ENCODE assay signal across 35 cellular contexts in genomic region chr16:48354877-48355585, GRCh38. TPM values are rescaled to one million over a fixed set of nuclear protein-coding genes. Genes with fewer than 3 reads are reported as not detected.
DNase-seq lines count a peak whose midpoint lies in the region; ATAC-seq, FAIRE-seq and TF ChIP-seq lines count a peak whose summit lies in the region.
"Had no signal": no experiment of that assay in that cellular context is flagged by ENCODE, and none has a peak within 500 bp of the region (broad histone marks: within the 10 kb centered on the region; RNA-seq: fewer than 3 reads in every experiment).

No MANE protein-coding gene starts in this region.

- BruUV-seq in GM12878 (replicated peaks; lab: Mats Ljungman, UMichigan): TSS peak; percentile 34

- H3K36me3 Mint-ChIP-seq in CD4-positive, CD25-positive, alpha-beta regulatory T cell: peaks cover 10% of the 10 kb centered on the region
- peaks cover 6 to 47% (median 28%) of the 10 kb centered on the region in 3 experiments; a peak in 5 of 7 replicates for H3K36me3 Mint-ChIP-seq in H9 (ENCODE audit: insufficient read depth in 1 of 3, low read depth in 3 of 3)

- H3K23me2 ChIP-seq in H9 (ENCODE audit: insufficient read length, low read depth, low read length, poor library complexity, severe bottlenecking): no peaks in the 10 kb centered on the region

- H4K91ac ChIP-seq in H9 (ENCODE audit: insufficient read length, low read depth, low read length): no peak overlapping the region

- H3K27me3 Mint-ChIP-seq in CD4-positive, CD25-positive, alpha-beta regulatory T cell: no peaks in the 10 kb centered on the region
- no peaks in the 10 kb centered on the region for H3K27me3 Mint-ChIP-seq in H9 (ENCODE audit: low read depth)
- H3K27me3 Mint-ChIP-seq: activated CD4-positive, alpha-beta T cell treated with anti-CD3 and anti-CD28 coated beads for 36 hours; naive thymus-derived CD4-positive, alpha-beta T cell had no signal

- no peaks in the 10 kb centered on the region for H3K9me3 Mint-ChIP-seq in CD4-positive, CD25-positive, alpha-beta regulatory T cell
- H3K9me3 Mint-ChIP-seq in H9: no peaks in the 10 kb centered on the region
- H3K9me3 Mint-ChIP-seq: naive thymus-derived CD4-positive, alpha-beta T cell had no signal

- H3K27ac ChIP-seq in CD4-positive, CD25-positive, alpha-beta regulatory T cell (ENCODE audit: insufficient read depth, low read length, poor library complexity, severe bottlenecking): no peak overlapping the region
- no peak overlapping the region for H3K27ac ChIP-seq in H9 (ENCODE audit: insufficient read length, low read depth, low read length)
- H3K27ac ChIP-seq in GM12878 (ENCODE audit: control insufficient read depth, insufficient read depth): no peak overlapping the region
- peak overlapping the region; percentile 29 for H3K27ac ChIP-seq in skeletal muscle tissue (ENCODE audit: low read depth, low read length)
- H3K27ac ChIP-seq: body of pancreas, C4-2B, esophagus squamous epithelium, HL-60, neutrophil, Peyer's patch, prostate gland, testis had no signal

- H2BK20ac ChIP-seq in H9 (ENCODE audit: low read depth, low read length, poor library complexity, severe bottlenecking): no peak overlapping the region

- H3K4me3 ChIP-seq in CD4-positive, CD25-positive, alpha-beta regulatory T cell (ENCODE audit: low read depth, low read length): no peak overlapping the region
- no peak overlapping the region for H3K4me3 ChIP-seq in GM12878
- H3K4me3 ChIP-seq in skeletal muscle tissue (ENCODE audit: low read length in 3 of 3): no peak overlapping the region
- H3K4me3 ChIP-seq: body of pancreas, esophagus squamous epithelium, heart right ventricle, Peyer's patch, prostate gland, testis had no signal

- H2BK120ac ChIP-seq in H9 (ENCODE audit: low read depth, low read length, poor library complexity, severe bottlenecking): no peak overlapping the region

- no peak overlapping the region for H3K56ac ChIP-seq in H9 (ENCODE audit: insufficient read length, low read depth, low read length)

- no peak for ATAC-seq in CD4-positive, CD25-positive, alpha-beta regulatory T cell (ENCODE audit: low read depth in 2 of 2)
- no peak for ATAC-seq in GM12878
- no peak for ATAC-seq in GM21529 (IDR thresholded peaks at IDR 0.05; ENCODE audit: unreplicated experiment)
- no peak for ATAC-seq in GM21528 (IDR thresholded peaks at IDR 0.05; ENCODE audit: low FRiP score, unreplicated experiment)
- ATAC-seq: body of pancreas; heart right ventricle; left ventricle myocardium superior; naive thymus-derived CD4-positive, alpha-beta T cell had no signal

- H3T11ph ChIP-seq in H9 (ENCODE audit: low read length): no peak overlapping the region

- H3K4me2 ChIP-seq in H9 (ENCODE audit: insufficient read depth, insufficient read length, low read length): no peak overlapping the region
- no peak overlapping the region for H3K4me2 ChIP-seq in GM12878 (ENCODE audit: control insufficient read depth, insufficient read depth)

- H3K9ac ChIP-seq in H9 (ENCODE audit: extremely low read depth, insufficient read length, low read length): no peak overlapping the region
- H3K9ac ChIP-seq in GM12878 (ENCODE audit: control insufficient read depth, insufficient read depth, low read length): no peak overlapping the region
- no peak overlapping the region for H3K9ac ChIP-seq in skeletal muscle tissue (ENCODE audit: low read depth in 1 of 3, low read length in 3 of 3)

- no peak overlapping the region for H2BK15ac ChIP-seq in H9 (ENCODE audit: low read depth, low read length)

- POLR2A ChIA-PET in GM12878 (lab: Charles Lee): interaction anchor here (0.9 to 4.1 kb wide), 2 partner anchors 29 to 268 kb away, joined by 3 to 17 read pairs; no protein-coding TSS in a partner anchor

- H2AK5ac ChIP-seq in H9 (ENCODE audit: insufficient read length, low read length): no peak overlapping the region

- H4K20me1 ChIP-seq in H9 (ENCODE audit: control insufficient read depth, insufficient read depth, insufficient read length) (no peaks in the 10 kb centered on the region), GM12878 (ENCODE audit: control insufficient read depth, insufficient read depth) (no peaks in the 10 kb centered on the region)

- H3K27ac Mint-ChIP-seq in CD4-positive, CD25-positive, alpha-beta regulatory T cell: peak overlapping the region in 2 of 3 donors; percentile 12 to 25
- H3K27ac Mint-ChIP-seq in H9: peak overlapping the region in 2 of 3 experiments; percentile 62 to 70; a peak in 3 of 7 replicates
- H3K27ac Mint-ChIP-seq: activated CD4-positive, alpha-beta T cell treated with anti-CD3 and anti-CD28 coated beads for 36 hours had no signal

- in situ Hi-C loops in GM12878 (cut with MboI): loop anchor here (5.0 kb wide), 2 partner anchors 172 to 272 kb away; no protein-coding TSS in a partner anchor

- TF ChIP-seq CTCF in H9 (conservative IDR thresholded peaks at IDR 0.05) (no peak), GM12878 (IDR thresholded peaks at IDR 0.05 in 2 of 3, conservative IDR thresholded peaks at IDR 0.05 in 1 of 3; ENCODE audit: control insufficient read depth in 2 of 3, extremely low read depth in 1 of 3, insufficient read depth in 1 of 3, low read depth in 3 of 3, low read length in 3 of 3) (no peak)

- H2BK12ac ChIP-seq in H9 (ENCODE audit: insufficient read length, low read depth, low read length): no peak overlapping the region

- TF ChIP-seq POLR2A in GM12878 (IDR thresholded peaks at IDR 0.05; ENCODE audit: low read depth, low read length): no peak

- H3K9me3 ChIP-seq in CD4-positive, CD25-positive, alpha-beta regulatory T cell (ENCODE audit: control insufficient read depth in 2 of 2, low read length in 2 of 2): no peaks in the 10 kb centered on the region
- H3K9me3 ChIP-seq in H9 (ENCODE audit: control insufficient read depth, low read depth, low read length) (no peaks in the 10 kb centered on the region), GM12878 (replicated peaks; ENCODE audit: control insufficient read depth, insufficient read depth, low read length) (no peaks in the 10 kb centered on the region; the same call in 2 of the 3 replicates), skeletal muscle tissue (ENCODE audit: control insufficient read depth in 3 of 3, low read length in 3 of 3) (no peaks in the 10 kb centered on the region)
- H3K9me3 ChIP-seq: body of pancreas, esophagus squamous epithelium, heart right ventricle, neutrophil, Peyer's patch, prostate gland, testis had no signal

- H3K36me3 ChIP-seq in CD4-positive, CD25-positive, alpha-beta regulatory T cell (ENCODE audit: control insufficient read depth, insufficient read depth, low read length): peaks cover 33% of the 10 kb centered on the region
- H3K36me3 ChIP-seq in GM12878 (ENCODE audit: control insufficient read depth in 2 of 2, insufficient read depth in 2 of 2, low read length in 1 of 2) (peaks cover 10 to 26% of the 10 kb centered on the region in 2 experiments), skeletal muscle tissue (ENCODE audit: control insufficient read depth in 3 of 3, insufficient read depth in 3 of 3, low read length in 3 of 3) (peaks cover 3 to 21% (median 14%) of the 10 kb centered on the region in 3 donors)
- H3K36me3 ChIP-seq: prostate gland had no signal

- no peak for TF ChIP-seq EP300 in GM12878 (IDR thresholded peaks at IDR 0.05; ENCODE audit: borderline replicate concordance in 1 of 2, control insufficient read depth in 1 of 2, low read depth in 2 of 2, low read length in 2 of 2)

- WGBS in H9 (ENCODE audit: extremely low coverage, insufficient read length, low lambda C conversion rate): no CpG with 5 or more reads among the region's 9 CpGs
- WGBS in GM12878 (ENCODE audit: insufficient coverage, insufficient replicate concordance, low lambda C conversion rate, missing lambda C conversion rate): 96% methylated on average over 9 of the region's 9 CpGs

- H2AFZ ChIP-seq in H9 (ENCODE audit: low read length): no peak overlapping the region
- no peak overlapping the region for H2AFZ ChIP-seq in GM12878 (ENCODE audit: control insufficient read depth, low read depth, low read length)

- H3K23ac ChIP-seq in H9 (ENCODE audit: insufficient read length, low read depth, low read length): no peak overlapping the region

- no peaks in the 10 kb centered on the region for H3K4me1 ChIP-seq in CD4-positive, CD25-positive, alpha-beta regulatory T cell (ENCODE audit: control insufficient read depth, insufficient read depth, low read length, poor library complexity, severe bottlenecking)
- H3K4me1 ChIP-seq in H9 (ENCODE audit: insufficient read depth, low read length): no peaks in the 10 kb centered on the region
- peaks cover 5% of the 10 kb centered on the region for H3K4me1 ChIP-seq in GM12878 (ENCODE audit: control insufficient read depth, insufficient read depth, low read length)
- peaks cover 15 to 25% (median 18%) of the 10 kb centered on the region in 3 donors for H3K4me1 ChIP-seq in skeletal muscle tissue (ENCODE audit: control insufficient read depth in 3 of 3, insufficient read depth in 3 of 3, low read length in 3 of 3)
- H3K4me1 ChIP-seq: body of pancreas, Peyer's patch, prostate gland, testis had no signal

- H3K18ac ChIP-seq in H9 (ENCODE audit: insufficient read length, low read depth, low read length): no peak overlapping the region

- no peak for TF ChIP-seq RAD21 in GM12878 (IDR thresholded peaks at IDR 0.05; ENCODE audit: insufficient read depth, low read depth, low read length)

- RAD21 ChIA-PET in GM12878 (lab: Charles Lee; ENCODE audit: unreplicated experiment): interaction anchor here (1.0 to 6.4 kb wide), 16 partner anchors 11 to 275 kb away, joined by 3 to 77 read pairs (median 4); no protein-coding TSS in a partner anchor

- CTCF ChIA-PET in GM12878 (lab: Yijun Ruan, JAX): interaction anchor here (0.7 to 6.3 kb wide), 16 partner anchors 7 to 274 kb away, joined by 3 to 97 read pairs (median 6); no protein-coding TSS in a partner anchor

- H3K27me3 ChIP-seq in CD4-positive, CD25-positive, alpha-beta regulatory T cell (ENCODE audit: control insufficient read depth, insufficient read depth, low read length): no peaks in the 10 kb centered on the region
- no peaks in the 10 kb centered on the region for H3K27me3 ChIP-seq in H9 (ENCODE audit: insufficient read depth, low read length)
- no peaks in the 10 kb centered on the region for H3K27me3 ChIP-seq in GM12878 (replicated peaks in 1 of 2; ENCODE audit: control insufficient read depth in 2 of 2, insufficient read depth in 2 of 2, low read length in 1 of 2)
- H3K27me3 ChIP-seq in skeletal muscle tissue (ENCODE audit: control insufficient read depth in 3 of 3, insufficient read depth in 3 of 3, low read length in 3 of 3): no peaks in the 10 kb centered on the region
- H3K27me3 ChIP-seq: body of pancreas, esophagus squamous epithelium, heart right ventricle, neutrophil, Peyer's patch, testis had no signal

- no peak overlapping the region for H3K14ac ChIP-seq in H9 (ENCODE audit: insufficient read depth, low read length)

- intact Hi-C loops in GM12878 (cut with micrococcal nuclease; ENCODE audit: unreplicated experiment): no loop called here

- peak overlapping the region in 1 of 4 donors; percentile 38 for H3K4me3 Mint-ChIP-seq in CD4-positive, CD25-positive, alpha-beta regulatory T cell
- H3K4me3 Mint-ChIP-seq in H9: no peak overlapping the region
- H3K4me3 Mint-ChIP-seq: activated CD4-positive, alpha-beta T cell treated with anti-CD3 and anti-CD28 coated beads for 36 hours; naive thymus-derived CD4-positive, alpha-beta T cell had no signal

- peaks cover 5% of the 10 kb centered on the region for H3K79me1 ChIP-seq in H9 (ENCODE audit: insufficient read depth, low read depth, low read length, poor library complexity, severe bottlenecking)

- H3K4ac ChIP-seq in H9 (ENCODE audit: low read depth, low read length): no peak overlapping the region

- SMC1A ChIA-PET in GM12878 (lab: Charles Lee; ENCODE audit: uncharacterized antibody, unreplicated experiment): interaction anchor here (1.0 to 9.4 kb wide), 17 partner anchors 9 to 275 kb away, joined by 3 to 89 read pairs (median 5); no protein-coding TSS in a partner anchor

- no peak overlapping the region for H4K8ac ChIP-seq in H9 (replicated peaks; ENCODE audit: insufficient read length, low read depth, low read length)

- H3K4me1 Mint-ChIP-seq in CD4-positive, CD25-positive, alpha-beta regulatory T cell: peaks cover 4 to 13% (median 7%) of the 10 kb centered on the region in 4 donors
- peaks cover 5 to 6% of the 10 kb centered on the region in 2 experiments for H3K4me1 Mint-ChIP-seq in H9

- no peak overlapping the region for H2BK5ac ChIP-seq in H9 (ENCODE audit: insufficient read length, low read length)

- no peak for FAIRE-seq in GM12878 (lab: Jason Lieb, UNC)
- FAIRE-seq: H1, keratinocyte had no signal

- H4K5ac ChIP-seq in H9 (ENCODE audit: insufficient read length, low read depth, low read length): no peak overlapping the region

- H3K79me2 ChIP-seq in H9 (ENCODE audit: insufficient read depth, low read length) (peaks cover 3% of the 10 kb centered on the region; the same call in 1 of the 2 replicates), GM12878 (ENCODE audit: control insufficient read depth, insufficient read depth, low read length) (peaks cover 19% of the 10 kb centered on the region)

- DNase-seq in CD4-positive, CD25-positive, alpha-beta regulatory T cell: no peak
- DNase-seq in H9 (no peak), GM12878 (ENCODE audit: low read depth, low spot score) (no peak), kidney glomerular epithelial cell (lab: John Stamatoyannopoulos, UW) (no peak), HK-2 (ENCODE audit: unreplicated experiment) (no peak)
- DNase-seq: activated CD8-positive, alpha-beta memory T cell treated with anti-CD3 and anti-CD28 coated beads for 24 hours; activated T-cell treated with anti-CD3 and anti-CD28 coated beads for 4 hours; body of pancreas; Calu3; DMS79; esophagus squamous epithelium; foreskin melanocyte; GF-D8; heart right ventricle; Kasumi-1; left ventricle myocardium superior; naive thymus-derived CD4-positive, alpha-beta T cell; NCI-H1436 treated with DMSO at 0.1 percent for 48 hours; NCI-H2081 treated with DMSO at 0.1 percent for 48 hours; NCI-H226; NCI-H69; Peyer's patch; SIG-M5; stimulated activated CD4-positive, alpha-beta T cell treated with anti-CD3 and anti-CD28 coated beads, Interleukin-4, amount 100 ng/mL, for 4 hours; testis had no signal

RNA-seq across cellular contexts. Expression of gene SIAH1, which starts 30.2 kb away (rescaled TPM):
- total RNA-seq in CD4-positive, CD25-positive, alpha-beta regulatory T cell: 34.0 TPM
- polyA plus RNA-seq in CD4-positive, CD25-positive, alpha-beta regulatory T cell: 10 to 100 TPM in 2 of 4 donors, 1 to 10 TPM in 2; 6.6 to 15.6 (median 10.6) TPM
- total RNA-seq in H9 (2021) (32.8 and 33.2 TPM in 2 replicates), GM12878 (2014; rRNA removed) (15.8 and 20.7 TPM in 2 replicates), GM12878 (2014; rRNA removed; fragmentation: Illumina TruSeq; extraction: Trizol) (14.0 and 14.8 TPM in 2 replicates), GM12878 (2021) (12.4 and 14.0 TPM in 2 replicates), skeletal muscle tissue (53.8 TPM)
- total RNA-seq in GM12878 (2013; cell fraction: nucleolus; rRNA removed): 68.3 and 70.9 TPM in 2 replicates
- polyA plus RNA-seq in GM12878 (2011; ENCODE audit: low read depth): 9.1 TPM
- polyA plus RNA-seq in GM12878 (2011; rRNA removed) (14.8 and 16.6 TPM in 2 replicates), GM12878 (2014; fragmentation: Illumina TruSeq; extraction: Trizol) (12.7 and 15.7 TPM in 2 replicates), GM12878 (2014; fragmentation: Nextera tagmentation; extraction: Ambion mirVana) (1 to 10 TPM; 5.1 to 6.4 TPM), GM12878 (2014; rRNA removed) (10.8 and 13.4 TPM in 2 replicates), GM12878 (2016; fragmentation: Nextera tagmentation; extraction: Ambion mirVana) (10 to 100 TPM; 13.7 to 21.1 TPM)
- polyA plus RNA-seq in GM12878 (2011; cell fraction: cytosol; rRNA removed): 11.3 and 12.5 TPM in 2 replicates
- polyA plus RNA-seq in GM12878 (2011; cell fraction: nucleus; rRNA removed): 11.8 and 14.3 TPM in 2 replicates
- 11.7 and 12.2 TPM in 2 replicates for polyA plus RNA-seq in GM12878 (2012)
- 23.6 and 25.3 TPM in 2 replicates for polyA minus RNA-seq in GM12878 (2011; rRNA and poly(A)+ RNA removed)
- polyA minus RNA-seq in GM12878 (2011; cell fraction: cytosol; rRNA and poly(A)+ RNA removed): 12.0 and 12.3 TPM in 2 replicates
- 14.3 and 29.7 TPM in 2 replicates for polyA minus RNA-seq in GM12878 (2011; cell fraction: nucleus; rRNA and poly(A)+ RNA removed)
